ENCODE assay signal across 19 cellular contexts in genomic region chr13:113558461-113558860, GRCh38. TPM values are rescaled to one million over a fixed set of nuclear protein-coding genes. Genes with fewer than 3 reads are reported as not detected.
DNase-seq lines count a peak whose midpoint lies in the region; ATAC-seq, FAIRE-seq and TF ChIP-seq lines count a peak whose summit lies in the region.
"Had no signal": no experiment of that assay in that cellular context is flagged by ENCODE, and none has a peak within 500 bp of the region (broad histone marks: within the 10 kb centered on the region; RNA-seq: fewer than 3 reads in every experiment).

No MANE protein-coding gene starts in this region.

- no peak for TF ChIP-seq CTCF in H1 (IDR thresholded peaks at IDR 0.05; ENCODE audit: control extremely low read depth in 1 of 3, insufficient read depth in 1 of 3, low read depth in 1 of 3, low read length in 3 of 3)
- TF ChIP-seq CTCF in osteoblast (IDR thresholded peaks at IDR 0.05; ENCODE audit: extremely low read depth, low read depth, low read length): no peak

- 70 to 72% methylated on average over 6 of the region's 6 CpGs for WGBS in GM23248 (ENCODE audit: low coverage in 1 of 2, low lambda C conversion rate in 2 of 2, missing lambda C conversion rate in 2 of 2), 2 experiments
- WGBS in H1 (ENCODE audit: extremely low coverage in 1 of 2, insufficient coverage in 1 of 2, insufficient read length in 1 of 2, insufficient replicate concordance in 2 of 2, low coverage in 1 of 2, low lambda C conversion rate in 2 of 2, missing lambda C conversion rate in 1 of 2), 2 experiments: 94% methylated on average over 6 of the region's 6 CpGs; no CpG with 5 or more reads in 1 of the 2 experiments
- 81 to 87% methylated on average over 6 of the region's 6 CpGs for WGBS in aorta, 2 donors

- H2BK20ac ChIP-seq in H1 (ENCODE audit: low read length): no peak overlapping the region

- H3K36me3 ChIP-seq in BLaER1 treated with 17β-estradiol and CSF1 and Interleukin-3, amounts not matched to agents 10 nM and 100 nM: 0 out of 22 replicates have a peak, but pooled peaks cover 0 to 9% (median 0%) of the 10 kb centered on the region in 11 experiments
- no peaks in the 10 kb centered on the region for H3K36me3 ChIP-seq in GM23248 (ENCODE audit: low read depth)
- no peaks in the 10 kb centered on the region for H3K36me3 ChIP-seq in H1 (ENCODE audit: control insufficient read depth in 2 of 4, insufficient read depth in 4 of 4, low read length in 3 of 4)
- peaks cover 4% of the 10 kb centered on the region for H3K36me3 ChIP-seq in osteoblast (ENCODE audit: insufficient read depth, low read length)
- H3K36me3 ChIP-seq in aorta (ENCODE audit: control insufficient read depth in 1 of 2, insufficient read depth in 2 of 2, low read length in 1 of 2): peaks cover 0 to 2% of the 10 kb centered on the region in 2 donors

- H3K4me1 ChIP-seq in BLaER1 treated with 17β-estradiol and CSF1 and Interleukin-3, amounts not matched to agents 10 nM and 100 nM: peaks cover 21 to 65% (median 54%) of the 10 kb centered on the region in 10 experiments
- H3K4me1 ChIP-seq in GM23248 (ENCODE audit: insufficient read depth) (no peaks in the 10 kb centered on the region), H1 (replicated peaks in 1 of 4; ENCODE audit: control insufficient read depth in 3 of 4, insufficient read depth in 4 of 4, low read length in 3 of 4) (peaks cover 0 to 4% (median 3%) of the 10 kb centered on the region in 4 experiments; a peak in 3 of 7 replicates), osteoblast (ENCODE audit: insufficient read depth, low read length) (no peaks in the 10 kb centered on the region), aorta (ENCODE audit: control insufficient read depth in 1 of 2, insufficient read depth in 2 of 2, low read length in 2 of 2) (no peaks in the 10 kb centered on the region)
- H3K4me1 ChIP-seq: Caco-2 had no signal

- DNase-seq in GM23248: peak; percentile 30
- no peak for DNase-seq in H1 (ENCODE audit: low read depth in 1 of 2, low spot score in 2 of 2)
- DNase-seq in osteoblast (ENCODE audit: insufficient read length, low spot score, missing footprints): peak; percentile 79
- no peak for DNase-seq in aorta
- no peak for DNase-seq in Right ventricle myocardium inferior (ENCODE audit: missing footprints)
- DNase-seq: AML-193; CD4-positive, CD25-positive, alpha-beta regulatory T cell; DMS153; HCEC 1CT; KBM-7; NCI-H1417; NCI-H187 treated with DMSO at 0.1 percent for 48 hours; NCI-H345; NCI-H69; NK-92 treated with Interleukin-12 subunit alpha and Interleukin-12 subunit beta, amount 100 ng/mL, for 24 hours; SHP77 treated with DMSO at 0.1 percent for 48 hours had no signal

- H3K9me2 ChIP-seq in GM23248 (ENCODE audit: insufficient read depth): no peaks in the 10 kb centered on the region

- H3K27me3 ChIP-seq in BLaER1 treated with 17β-estradiol and CSF1 and Interleukin-3, amounts not matched to agents 10 nM and 100 nM: no peaks in the 10 kb centered on the region
- no peaks in the 10 kb centered on the region for H3K27me3 ChIP-seq in GM23248 (replicated peaks; ENCODE audit: insufficient read depth)
- no peaks in the 10 kb centered on the region for H3K27me3 ChIP-seq in H1 (replicated peaks in 1 of 4; ENCODE audit: control insufficient read depth in 3 of 4, extremely low read depth in 1 of 4, insufficient read depth in 3 of 4, low read length in 3 of 4)
- H3K27me3 ChIP-seq in osteoblast (ENCODE audit: insufficient read depth, low read length): no peaks in the 10 kb centered on the region
- H3K27me3 ChIP-seq in aorta (ENCODE audit: control insufficient read depth in 1 of 2, insufficient read depth in 2 of 2, low read length in 1 of 2): no peaks in the 10 kb centered on the region

- H3K9ac ChIP-seq in BLaER1 treated with 17β-estradiol and CSF1 and Interleukin-3, amounts not matched to agents 10 nM and 100 nM: no peak overlapping the region
- no peak overlapping the region for H3K9ac ChIP-seq in GM23248
- no peak overlapping the region; a peak in 1 of 7 replicates for H3K9ac ChIP-seq in H1 (replicated peaks in 1 of 4; ENCODE audit: extremely low read depth in 1 of 4, low read depth in 3 of 4, low read length in 3 of 4)

- ATAC-seq in HG02610 (IDR thresholded peaks at IDR 0.05; ENCODE audit: unreplicated experiment): no peak
- no peak for ATAC-seq in aorta (ENCODE audit: low FRiP score)
- no peak for ATAC-seq in Right ventricle myocardium inferior

- no peak for TF ChIP-seq EP300 in H1 (IDR thresholded peaks at IDR 0.05; ENCODE audit: borderline replicate concordance in 1 of 2, low read depth in 2 of 2, low read length in 2 of 2)

- no peak for TF ChIP-seq POLR2A in H1 (IDR thresholded peaks at IDR 0.05; ENCODE audit: control extremely low read depth in 1 of 2, low read depth in 2 of 2, low read length in 2 of 2)

- no peaks in the 10 kb centered on the region for H4K20me1 ChIP-seq in BLaER1 treated with 17β-estradiol and CSF1 and Interleukin-3, amounts not matched to agents 10 nM and 100 nM
- H4K20me1 ChIP-seq in GM23248 (ENCODE audit: insufficient read depth) (no peaks in the 10 kb centered on the region), H1 (replicated peaks in 1 of 2; ENCODE audit: control insufficient read depth in 1 of 2, insufficient read depth in 2 of 2, low read length in 2 of 2) (peaks cover 0 to 6% of the 10 kb centered on the region in 2 experiments), osteoblast (ENCODE audit: insufficient read depth, low read length) (no peaks in the 10 kb centered on the region)

- 0 out of 2 replicates have a peak overlapping the region, but pooled peaks have one; percentile 13 for H2AK5ac ChIP-seq in H1 (ENCODE audit: low read depth, low read length)

- no peak overlapping the region for H3K56ac ChIP-seq in H1 (replicated peaks; ENCODE audit: insufficient read length, low read depth, low read length)

- no peak overlapping the region for H2BK15ac ChIP-seq in H1 (ENCODE audit: low read length)

- FAIRE-seq in H1 (lab: Jason Lieb, UNC): no peak

- H3K4ac ChIP-seq in H1 (replicated peaks; ENCODE audit: insufficient read length, low read depth, low read length): no peak overlapping the region

- no peak overlapping the region for H2BK5ac ChIP-seq in H1 (ENCODE audit: low read depth, low read length)

- no peak overlapping the region for H4K91ac ChIP-seq in H1 (replicated peaks; ENCODE audit: insufficient read length, low read length)

- H2AFZ ChIP-seq in GM23248 (no peak overlapping the region), H1 (ENCODE audit: low read length) (no peak overlapping the region), osteoblast (ENCODE audit: low read length) (no peak overlapping the region)

- in situ Hi-C loops in GM23248 (cut with MboI): no loop called here

- no peaks in the 10 kb centered on the region; the same call in 1 of the 2 replicates for H3K79me1 ChIP-seq in H1 (ENCODE audit: low read depth, low read length)

- no peak overlapping the region for H2BK120ac ChIP-seq in H1 (replicated peaks; ENCODE audit: low read depth, low read length)

- no peak overlapping the region for H4K8ac ChIP-seq in H1 (ENCODE audit: extremely low read depth, insufficient read depth, low read length)

- H3K18ac ChIP-seq in H1 (ENCODE audit: extremely low read depth, low read length): no peak overlapping the region

- POLR2A ChIA-PET in H1 (lab: Charles Lee; ENCODE audit: partially characterized antibody): no interaction called here

- peak overlapping the region in 7 of 11 experiments; percentile 4 to 58 (median 33); a peak in 11 of 22 replicates for H3K4me2 ChIP-seq in BLaER1 treated with 17β-estradiol and CSF1 and Interleukin-3, amounts not matched to agents 10 nM and 100 nM
- H3K4me2 ChIP-seq in GM23248 (ENCODE audit: unreplicated experiment) (no peak overlapping the region), H1 (ENCODE audit: insufficient read depth in 1 of 2, low read depth in 2 of 2, low read length in 2 of 2) (no peak overlapping the region), osteoblast (ENCODE audit: insufficient read depth, low read length) (no peak overlapping the region)

- H4K5ac ChIP-seq in H1 (ENCODE audit: insufficient read length, low read depth, low read length): no peak overlapping the region

- H3K4me3 ChIP-seq in BLaER1 treated with 17β-estradiol and CSF1 and Interleukin-3, amounts not matched to agents 10 nM and 100 nM: no peak overlapping the region
- H3K4me3 ChIP-seq in GM23248: no peak overlapping the region
- H3K4me3 ChIP-seq in H1 (ENCODE audit: extremely low read depth in 1 of 4, insufficient read depth in 2 of 4, low read depth in 3 of 4, low read length in 4 of 4): no peak overlapping the region
- H3K4me3 ChIP-seq in osteoblast (ENCODE audit: insufficient read depth, low read length): no peak overlapping the region
- H3K4me3 ChIP-seq in aorta (ENCODE audit: low read length in 2 of 2): no peak overlapping the region

- intact Hi-C loops in aorta (cut with DNase I) (no loop called here), Right ventricle myocardium inferior (cut with DNase I) (no loop called here)

- H3K23ac ChIP-seq in H1 (ENCODE audit: insufficient read length): no peak overlapping the region

- CTCF ChIA-PET in H1 (lab: Charles Lee; ENCODE audit: partially characterized antibody): no interaction called here

- no peaks in the 10 kb centered on the region; a peak in 1 of 22 replicates for H3K9me3 ChIP-seq in BLaER1 treated with 17β-estradiol and CSF1 and Interleukin-3, amounts not matched to agents 10 nM and 100 nM (replicated peaks in 1 of 11)
- H3K9me3 ChIP-seq in GM23248 (ENCODE audit: low read depth) (no peaks in the 10 kb centered on the region), H1 (ENCODE audit: insufficient read depth in 2 of 2, low read depth in 1 of 2, low read length in 1 of 2) (no peaks in the 10 kb centered on the region), osteoblast (ENCODE audit: low read depth, low read length) (no peaks in the 10 kb centered on the region), aorta (ENCODE audit: control insufficient read depth, low read length) (no peaks in the 10 kb centered on the region)
- H3K9me3 ChIP-seq: Caco-2 had no signal

- peak overlapping the region in 2 of 11 experiments; percentile 19 to 22; a peak in 3 of 22 replicates for H3K27ac ChIP-seq in BLaER1 treated with 17β-estradiol and CSF1 and Interleukin-3, amounts not matched to agents 10 nM and 100 nM
- H3K27ac ChIP-seq in GM23248: no peak overlapping the region
- H3K27ac ChIP-seq in H1 (ENCODE audit: low read depth, low read length): no peak overlapping the region
- no peak overlapping the region for H3K27ac ChIP-seq in osteoblast (ENCODE audit: low read depth, low read length)
- H3K27ac ChIP-seq in aorta (ENCODE audit: low read depth in 1 of 2, low read length in 2 of 2): no peak overlapping the region

- 0 out of 2 replicates have a peak, but pooled peaks cover 3% of the 10 kb centered on the region for H3F3A ChIP-seq in GM23248 (ENCODE audit: insufficient read depth)

- no peak for TF ChIP-seq RAD21 in H1 (IDR thresholded peaks at IDR 0.05 in 1 of 2, conservative IDR thresholded peaks at IDR 0.05 in 1 of 2; ENCODE audit: low read depth in 2 of 2, low read length in 2 of 2)

- no peak overlapping the region for H2BK12ac ChIP-seq in H1 (ENCODE audit: low read depth, low read length)

- no peaks in the 10 kb centered on the region for H3K79me2 ChIP-seq in GM23248 (ENCODE audit: insufficient read depth)
- no peaks in the 10 kb centered on the region for H3K79me2 ChIP-seq in H1 (ENCODE audit: control insufficient read depth in 1 of 2, insufficient read depth in 2 of 2, low read length in 2 of 2)
- no peaks in the 10 kb centered on the region for H3K79me2 ChIP-seq in osteoblast (ENCODE audit: insufficient read depth, low read length)

- H3K23me2 ChIP-seq in H1 (ENCODE audit: low read depth, low read length): peaks cover 2% of the 10 kb centered on the region; the same call in 1 of the 2 replicates

- no peak overlapping the region for H3K14ac ChIP-seq in H1 (ENCODE audit: insufficient read length)

RNA-seq across cellular contexts. Expression of gene TFDP1, which starts 26.1 kb away (rescaled TPM):
- total RNA-seq in GM23248 (2014; rRNA removed; shearing (Covaris generic)): 59.6 and 74.8 TPM in 2 replicates
- 122 and 127 TPM in 2 replicates for polyA plus RNA-seq in GM23248 (2016; fragmentation: Nextera tagmentation; extraction: Ambion mirVana)
- total RNA-seq in H1 (2021; fragmentation: NEBNext Ultra II Directional; extraction: Animal tissue kit (Norgen Biotek cat#: 25700)): 81.9 and 84.8 TPM in 2 replicates
- 35.5 and 43.6 TPM in 2 replicates for polyA plus RNA-seq in H1 (2011; rRNA removed)
- 51.7 TPM for polyA plus RNA-seq in H1 (2011; cell fraction: cytosol; rRNA removed)
- 54.2 TPM for polyA plus RNA-seq in H1 (2011; cell fraction: nucleus; rRNA removed)
- 68.2 to 75.6 TPM (median 71.3 TPM) in 4 replicates for polyA plus RNA-seq in H1 (2012, experiment 1 of 2)
- polyA plus RNA-seq in H1 (2012, experiment 2 of 2): 27.7 TPM
- polyA plus RNA-seq in H1 (2013, experiment 1 of 2): 54.0 TPM
- 54.0 TPM for polyA plus RNA-seq in H1 (2013, experiment 2 of 2)
- 51.8 and 52.5 TPM in 2 replicates for polyA minus RNA-seq in H1 (2011; rRNA and poly(A)+ RNA removed)
- polyA minus RNA-seq in H1 (2011; cell fraction: cytosol; rRNA and poly(A)+ RNA removed): 33.2 TPM
- polyA minus RNA-seq in H1 (2011; cell fraction: nucleus; rRNA and poly(A)+ RNA removed): 26.5 TPM
- total RNA-seq in osteoblast: 48.6 and 56.8 TPM in 2 replicates
- 10 to 100 TPM; 29.7 to 36.6 TPM for total RNA-seq in aorta
- polyA plus RNA-seq in aorta: 10 to 100 TPM; 17.4 to 36.4 TPM
- 46.7 TPM for total RNA-seq in Right ventricle myocardium inferior

Comparison
In these comparisons a context has a peak if more than half of its experiments do, and no peak if none do; other contexts are left out.
1. H3K4me2 ChIP-seq: peak in BLaER1 treated with 17β-estradiol and CSF1 and Interleukin-3, amounts not matched to agents 10 nM and 100 nM (7 of 11); none in GM23248 (single experiment), H1 (0 of 2) and osteoblast (single experiment).
2. DNase-seq: peak in GM23248 (single experiment) and osteoblast (single experiment); none in H1 (0 of 2), aorta (0 of 2) and Right ventricle myocardium inferior (single experiment).